ENCODE assay signal across 8 cellular contexts in the genomic region with DNA sequence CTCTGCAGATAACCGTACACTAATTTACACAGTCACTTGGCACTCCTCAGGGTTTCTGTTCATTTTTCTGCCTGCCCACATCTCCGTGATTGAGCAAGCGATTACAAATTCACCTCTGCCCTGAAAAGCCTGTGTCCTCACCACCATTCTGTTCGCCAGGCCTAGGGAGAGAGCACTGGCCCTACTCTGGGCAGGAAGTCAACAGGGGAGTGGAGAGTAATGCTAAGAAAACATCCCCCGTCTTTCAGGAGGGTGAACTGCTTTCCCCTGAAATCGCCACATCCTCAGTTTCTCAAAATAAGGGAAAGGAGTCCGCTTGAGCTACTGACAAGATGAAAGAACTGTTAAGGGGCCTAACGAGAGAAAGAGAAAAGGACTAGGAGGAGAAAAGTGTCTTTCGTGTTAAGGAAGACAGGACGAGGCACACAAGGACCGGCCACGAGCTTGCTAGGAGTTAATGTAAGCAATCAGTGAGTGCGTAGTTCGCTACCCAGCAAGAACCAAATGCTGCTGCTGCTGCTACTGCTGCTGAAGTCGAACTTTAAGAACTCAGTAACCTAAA. TPM values are rescaled to one million over a fixed set of nuclear protein-coding genes. Genes with fewer than 3 reads are reported as not detected.
DNase-seq lines count a peak whose midpoint lies in the region; ATAC-seq and TF ChIP-seq lines count a peak whose summit lies in the region.

No MANE protein-coding gene starts in this region.

- peak overlapping the region; percentile 48; the same call in 1 of the 2 replicates for H2AFZ ChIP-seq in OCI-LY7 (ENCODE audit: low read length)

- H3K36me3 Mint-ChIP-seq in stimulated activated effector memory CD8-positive, alpha-beta T cell treated with anti-CD3 and anti-CD28 coated beads, Interleukin-12 subunit alpha, Interleukin-12 subunit beta, amount 100 ng/mL, for 72 hours = peaks cover 76% of the 10 kb centered on the region

- peak overlapping the region; percentile 98 for H3K4me3 Mint-ChIP-seq in stimulated activated effector memory CD8-positive, alpha-beta T cell treated with anti-CD3 and anti-CD28 coated beads, Interleukin-12 subunit alpha, Interleukin-12 subunit beta, amount 100 ng/mL, for 72 hours

- peaks cover 46% of the 10 kb centered on the region for H3K36me3 ChIP-seq in OCI-LY7 (ENCODE audit: insufficient read depth, low read length)

- H3K27ac ChIP-seq in OCI-LY7 (ENCODE audit: low read depth, low read length, poor library complexity, severe bottlenecking) = peak overlapping the region; percentile 25

- DNase-seq in GM10248 (ENCODE audit: extremely low spot score) = peak; percentile 19
- DNase-seq in HFF-Myc (ENCODE audit: extremely low read depth, low read depth) = no peak
- peak; percentile 41 for DNase-seq in OCI-LY7 (ENCODE audit: low spot score)
- peak; percentile 18 to 44 for DNase-seq in T47D (ENCODE audit: low read depth in 1 of 2, low spot score in 1 of 2)
- peak; percentile 90 for DNase-seq in iris pigment epithelial cell (ENCODE audit: low read depth)
- DNase-seq in stimulated activated effector memory CD8-positive, alpha-beta T cell treated with anti-CD3 and anti-CD28 coated beads, Interleukin-12 subunit alpha, Interleukin-12 subunit beta, amount 100 ng/mL, for 72 hours (ENCODE audit: low spot score in 2 of 2) = no peak
- no peak for DNase-seq in GM10266 (ENCODE audit: extremely low spot score)
- DNase-seq in NCI-H1436 treated with DMSO at 0.1 percent for 48 hours (lab: John Stamatoyannopoulos, UW) = no peak

- in situ Hi-C loops in T47D (cut with HindIII; ENCODE audit: low pct_unique_long_range_greater_than_20kb, low sequenced_read_pairs) = no loop called here

- H3K9me3 Mint-ChIP-seq in stimulated activated effector memory CD8-positive, alpha-beta T cell treated with anti-CD3 and anti-CD28 coated beads, Interleukin-12 subunit alpha, Interleukin-12 subunit beta, amount 100 ng/mL, for 72 hours = no peaks in the 10 kb centered on the region

- peaks cover 9% of the 10 kb centered on the region for H3K4me1 ChIP-seq in OCI-LY7 (ENCODE audit: insufficient read depth, low read length, poor library complexity, severe bottlenecking)

- H3K27ac Mint-ChIP-seq in stimulated activated effector memory CD8-positive, alpha-beta T cell treated with anti-CD3 and anti-CD28 coated beads, Interleukin-12 subunit alpha, Interleukin-12 subunit beta, amount 100 ng/mL, for 72 hours = peak overlapping the region; percentile 97

- peak overlapping the region; percentile 82 for H3K4me2 ChIP-seq in OCI-LY7 (ENCODE audit: low read length)

- no peaks in the 10 kb centered on the region for H3K9me2 ChIP-seq in OCI-LY7 (ENCODE audit: insufficient read depth, low read length)

- BruUV-seq in OCI-LY7 (replicated peaks; lab: Mats Ljungman, UMichigan) = TSS peak; percentile 51

- no peaks in the 10 kb centered on the region for H3K9me3 ChIP-seq in OCI-LY7 (ENCODE audit: low read length)

- intact Hi-C loops in OCI-LY7 (cut with micrococcal nuclease; ENCODE audit: unreplicated experiment) = loop anchor here (2.0 kb wide), 1 partner anchor 58 kb away; the partner anchor contains the start of genes COPA and NCSTN

- no peak for TF ChIP-seq CTCF in GM10248 (IDR thresholded peaks at IDR 0.05; ENCODE audit: control extremely low read depth, extremely low read depth, low read depth, missing control alignments)
- no peak for TF ChIP-seq CTCF in HFF-Myc (IDR thresholded peaks at IDR 0.05; ENCODE audit: low read depth, low read length, missing control alignments)
- no peak for TF ChIP-seq CTCF in OCI-LY7 (conservative IDR thresholded peaks at IDR 0.05; ENCODE audit: low read length)
- no peak for TF ChIP-seq CTCF in GM10266 (IDR thresholded peaks at IDR 0.05; ENCODE audit: control insufficient read depth, insufficient read depth, low read depth, missing control alignments)

- H4K20me1 ChIP-seq in OCI-LY7 (ENCODE audit: insufficient read depth, low read length) = no peaks in the 10 kb centered on the region

- CTCF ChIA-PET in GM10248 (lab: Yijun Ruan, JAX) (interaction anchor here (0.6 to 3.4 kb wide), 7 partner anchors 23 to 95 kb away, joined by 3 to 15 read pairs (median 3); partner anchors contain the start of gene DCAF8), OCI-LY7 (lab: Charles Lee; ENCODE audit: unreplicated experiment) (interaction anchor here (1.0 kb wide), 1 partner anchor 91 kb away, joined by 5 read pairs; no protein-coding TSS in a partner anchor)

- H3K4me3 ChIP-seq in HFF-Myc (replicated peaks; ENCODE audit: low read depth, low read length) (peak overlapping the region; percentile 91), OCI-LY7 (ENCODE audit: low read depth, low read length, poor library complexity, severe bottlenecking) (peak overlapping the region; percentile 77)

- ATAC-seq in stimulated activated effector memory CD8-positive, alpha-beta T cell treated with anti-CD3 and anti-CD28 coated beads, Interleukin-12 subunit alpha, Interleukin-12 subunit beta, amount 100 ng/mL, for 72 hours = peak; percentile 54

- H3K4me1 Mint-ChIP-seq in stimulated activated effector memory CD8-positive, alpha-beta T cell treated with anti-CD3 and anti-CD28 coated beads, Interleukin-12 subunit alpha, Interleukin-12 subunit beta, amount 100 ng/mL, for 72 hours = peaks cover 25% of the 10 kb centered on the region

- POLR2A ChIA-PET in GM10248 (lab: Yijun Ruan, JAX) (no interaction called here), OCI-LY7 (lab: Charles Lee) (interaction anchor here (0.7 to 2.1 kb wide), 14 partner anchors 9 to 183 kb away, joined by 3 to 14 read pairs (median 4); partner anchors contain the start of genes DCAF8, NCSTN and PEA15)

- peaks cover 7% of the 10 kb centered on the region; the same call in 1 of the 2 replicates for H3K79me2 ChIP-seq in OCI-LY7 (ENCODE audit: insufficient read depth, low read depth, low read length)

RNA-seq across cellular contexts. Expression of gene PEX19, which starts 0.6 kb away (rescaled TPM):
- 32.6 and 34.7 TPM in 2 replicates for total RNA-seq in OCI-LY7 (2014; rRNA removed; shearing (Covaris generic))
- 47.3 and 53.9 TPM in 2 replicates for total RNA-seq in OCI-LY7 (2022)

RNA-seq across cellular contexts. Expression of gene DCAF8, which starts 22.0 kb away (rescaled TPM):
- 102 and 118 TPM in 2 replicates for total RNA-seq in OCI-LY7 (2014; rRNA removed; shearing (Covaris generic))
- 139 and 141 TPM in 2 replicates for total RNA-seq in OCI-LY7 (2022)

RNA-seq across cellular contexts. Expression of gene COPA, which starts 58.7 kb away (rescaled TPM):
- 74.2 and 93.0 TPM in 2 replicates for total RNA-seq in OCI-LY7 (2014; rRNA removed; shearing (Covaris generic))
- 138 and 147 TPM in 2 replicates for total RNA-seq in OCI-LY7 (2022)

RNA-seq across cellular contexts. Expression of gene NCSTN, which starts 58.9 kb away (rescaled TPM):
- 32.0 and 44.8 TPM in 2 replicates for total RNA-seq in OCI-LY7 (2014; rRNA removed; shearing (Covaris generic))
- 55.5 and 60.7 TPM in 2 replicates for total RNA-seq in OCI-LY7 (2022)

Comparison
In these comparisons a context has a peak if more than half of its experiments do, and no peak if none do; other contexts are left out.
1. DNase-seq: peak in GM10248 (single experiment), OCI-LY7 (single experiment), T47D (2 of 2) and iris pigment epithelial cell (single experiment); none in HFF-Myc (single experiment), stimulated activated effector memory CD8-positive, alpha-beta T cell treated with anti-CD3 and anti-CD28 coated beads, Interleukin-12 subunit alpha, Interleukin-12 subunit beta, amount 100 ng/mL, for 72 hours (0 of 2), GM10266 (single experiment) and NCI-H1436 treated with DMSO at 0.1 percent for 48 hours (single experiment).